8 cellular contexts compared by ENCODE assay signal in the genomic region with DNA sequence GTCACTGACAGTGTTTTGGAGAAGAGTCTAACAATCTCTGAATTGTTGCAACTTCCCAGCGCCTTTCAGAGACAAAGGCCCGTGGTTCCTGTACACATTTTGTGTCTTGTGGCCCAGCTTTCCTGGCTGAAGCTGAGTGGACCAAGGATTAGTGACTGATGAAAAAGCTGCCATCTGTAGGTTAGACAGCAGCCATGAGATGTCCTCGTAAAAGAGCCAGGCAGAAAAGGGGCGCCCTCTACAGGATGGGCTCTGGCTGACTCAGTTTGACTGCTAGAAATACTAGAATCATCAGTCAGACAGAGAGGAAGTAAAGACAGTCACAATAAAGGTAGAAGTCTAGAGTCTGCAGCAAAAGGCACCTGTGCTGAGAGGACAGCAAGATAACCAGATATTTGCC. TPM values are rescaled to one million over a fixed set of nuclear protein-coding genes. Genes with fewer than 3 reads are reported as not detected.
DNase-seq lines count a peak whose midpoint lies in the region; ATAC-seq, FAIRE-seq and TF ChIP-seq lines count a peak whose summit lies in the region.

No MANE protein-coding gene starts in this region.

- TF ChIP-seq CTCF in RWPE2 (IDR thresholded peaks at IDR 0.05; ENCODE audit: poor library complexity, severe bottlenecking) (peak; percentile 52), kidney (IDR thresholded peaks at IDR 0.05; ENCODE audit: borderline replicate concordance, extremely low read depth, insufficient read depth) (peak; percentile 37), vagina (IDR thresholded peaks at IDR 0.05) (no peak)

- ATAC-seq in RWPE2 (ENCODE audit: low read depth) (no peak), HG02870 (IDR thresholded peaks at IDR 0.05; ENCODE audit: unreplicated experiment) (no peak)

- H3K4me1 ChIP-seq in RWPE2 (ENCODE audit: insufficient read depth, poor library complexity, severe bottlenecking) (peaks cover 37% of the 10 kb centered on the region), kidney (ENCODE audit: control insufficient read depth in 1 of 2, insufficient read depth in 1 of 2, low read depth in 1 of 2, low read length in 2 of 2) (no peaks in the 10 kb centered on the region), vagina (peaks cover 6% of the 10 kb centered on the region)

- no peak for FAIRE-seq in kidney (lab: Jason Lieb, UNC)

- intact Hi-C loops in kidney (cut with DNase I) = no loop called here
- intact Hi-C loops in vagina (cut with DNase I) = no loop called here

- H3K9ac ChIP-seq in kidney (ENCODE audit: low read length in 2 of 2) = no peak overlapping the region

- no peaks in the 10 kb centered on the region for H3K27me3 ChIP-seq in H7 (ENCODE audit: control insufficient read depth, insufficient read depth, low read length)
- H3K27me3 ChIP-seq in RWPE2 (ENCODE audit: insufficient read depth, poor library complexity, severe bottlenecking) = no peaks in the 10 kb centered on the region
- H3K27me3 ChIP-seq in vagina = no peaks in the 10 kb centered on the region

- H3K4me3 ChIP-seq in H7 (ENCODE audit: insufficient read depth, low read depth, low read length) = no peak overlapping the region
- no peak overlapping the region for H3K4me3 ChIP-seq in RWPE2 (ENCODE audit: severe bottlenecking)
- no peak overlapping the region for H3K4me3 ChIP-seq in kidney (ENCODE audit: low read length in 2 of 2)
- no peak overlapping the region for H3K4me3 ChIP-seq in vagina

- TF ChIP-seq POLR2A in vagina (IDR thresholded peaks at IDR 0.05) = no peak

- no peaks in the 10 kb centered on the region for H3K36me3 ChIP-seq in H7 (replicated peaks; ENCODE audit: control insufficient read depth, insufficient read depth, low read length)
- no peaks in the 10 kb centered on the region for H3K36me3 ChIP-seq in RWPE2 (ENCODE audit: low read depth)
- no peaks in the 10 kb centered on the region for H3K36me3 ChIP-seq in kidney (ENCODE audit: control insufficient read depth in 1 of 2, insufficient read depth in 2 of 2, low read length in 2 of 2)
- no peaks in the 10 kb centered on the region for H3K36me3 ChIP-seq in vagina

- DNase-seq in AML-193 (lab: John Stamatoyannopoulos, UW) (peak; percentile 29 to 34), H7 (peak; percentile 63), RWPE2 (ENCODE audit: low spot score) (no peak), kidney (no peak), vagina (ENCODE audit: extremely low spot score in 2 of 2) (no peak)
- peak; percentile 43 for DNase-seq in activated naive CD4-positive, alpha-beta T cell treated with anti-CD3 and anti-CD28 coated beads, Interleukin-2, amount 50 U/mL, for 16 hours
- peak; percentile 22 for DNase-seq in stimulated activated CD8-positive, alpha-beta memory T cell treated with anti-CD3 and anti-CD28 coated beads, Interleukin-4, amount 100 ng/mL, for 24 hours (ENCODE audit: low read depth)

- H3K9me3 ChIP-seq in RWPE2 (ENCODE audit: severe bottlenecking) (no peaks in the 10 kb centered on the region), kidney (ENCODE audit: control insufficient read depth in 1 of 2, low read length in 2 of 2) (no peaks in the 10 kb centered on the region), vagina (no peaks in the 10 kb centered on the region)

- H3K27ac ChIP-seq in RWPE2 (ENCODE audit: poor library complexity, severe bottlenecking) (peak overlapping the region; percentile 83), kidney (ENCODE audit: low read depth in 2 of 2, low read length in 2 of 2) (no peak overlapping the region), vagina (no peak overlapping the region)

RNA-seq across cellular contexts. Expression of a gene that starts 26.5 kb away (rescaled TPM):
- 11.6 and 12.2 TPM in 2 replicates for total RNA-seq in H7 (2014; rRNA removed; shearing (Covaris generic))
- 61.3 TPM for total RNA-seq in kidney
- 7.8 TPM for polyA plus RNA-seq in kidney (ENCODE audit: insufficient read depth, low read depth, low replicate concordance)
- total RNA-seq in vagina = 58.7 TPM

Comparison
In these comparisons a context has a peak if more than half of its experiments do, and no peak if none do; other contexts are left out.
1. DNase-seq: peak in AML-193 (2 of 2), H7 (single experiment), activated naive CD4-positive, alpha-beta T cell treated with anti-CD3 and anti-CD28 coated beads, Interleukin-2, amount 50 U/mL, for 16 hours (single experiment) and stimulated activated CD8-positive, alpha-beta memory T cell treated with anti-CD3 and anti-CD28 coated beads, Interleukin-4, amount 100 ng/mL, for 24 hours (single experiment); none in RWPE2 (single experiment), kidney (single experiment) and vagina (0 of 2).
2. CTCF ChIP-seq: peak in RWPE2 (single experiment) and kidney (single experiment); none in vagina (0 of 3).